ENCODE assay signal across 19 cellular contexts in genomic region chr5:95988094-95988493, GRCh38.
"Had no signal": no experiment of that assay in that cellular context is flagged by ENCODE, and none has a peak within 500 bp of the region (broad histone marks: within the 10 kb centered on the region; RNA-seq: fewer than 3 reads in every experiment).

No MANE protein-coding gene starts in this region.

- H3K4me3 Mint-ChIP-seq: activated CD4-positive, alpha-beta T cell treated with anti-CD3 and anti-CD28 coated beads for 36 hours; activated naive CD4-positive, alpha-beta T cell treated with anti-CD3 and anti-CD28 coated beads, Interleukin-2, amount 50 U/mL, for 24 hours; stimulated activated effector memory CD8-positive, alpha-beta T cell treated with anti-CD3 and anti-CD28 coated beads, Interleukin-12 subunit alpha, Interleukin-12 subunit beta, amount 100 ng/mL, for 72 hours; T-helper 1 cell treated with Interleukin-12 subunit alpha and Interleukin-12 subunit beta and Interleukin-4 antibody, amounts not matched to agents 30 μg/mL and 1 μg/mL, for 36 hours had no signal

- H3K4me2 ChIP-seq: smooth muscle cell had no signal

- H3K9me3 ChIP-seq: adrenal gland, left lung, psoas muscle, thoracic aorta, upper lobe of right lung had no signal

- H3K27ac ChIP-seq: adrenal gland, epithelial cell of prostate, left lung, psoas muscle, upper lobe of right lung, WERI-Rb-1 had no signal

- H3K27ac Mint-ChIP-seq: activated CD4-positive, alpha-beta T cell treated with anti-CD3 and anti-CD28 coated beads for 36 hours; activated naive CD4-positive, alpha-beta T cell treated with anti-CD3 and anti-CD28 coated beads, Interleukin-2, amount 50 U/mL, for 24 hours; stimulated activated effector memory CD8-positive, alpha-beta T cell treated with anti-CD3 and anti-CD28 coated beads, Interleukin-12 subunit alpha, Interleukin-12 subunit beta, amount 100 ng/mL, for 72 hours; T-helper 1 cell treated with Interleukin-12 subunit alpha and Interleukin-12 subunit beta and Interleukin-4 antibody, amounts not matched to agents 30 μg/mL and 1 μg/mL, for 36 hours had no signal

- DNase-seq: activated CD4-positive, alpha-beta T cell treated with anti-CD3 and anti-CD28 coated beads for 36 hours; activated CD4-positive, alpha-beta T cell treated with anti-CD3 and anti-CD28 coated beads, Interleukin-2, amount 50 U/mL, for 48 hours; activated gamma-delta T cell; adrenal gland; dermis blood vessel endothelial cell; foreskin fibroblast; left lung; mammary epithelial cell; psoas muscle; stimulated activated CD4-positive, alpha-beta T cell treated with anti-CD3 and anti-CD28 coated beads, Interleukin-4, amount 100 ng/mL, for 1 hour; upper lobe of right lung; WERI-Rb-1 had no signal

- ATAC-seq: activated CD4-positive, alpha-beta T cell treated with anti-CD3 and anti-CD28 coated beads for 36 hours; left lung; psoas muscle; sciatic nerve; stimulated activated effector memory CD8-positive, alpha-beta T cell treated with anti-CD3 and anti-CD28 coated beads, Interleukin-12 subunit alpha, Interleukin-12 subunit beta, amount 100 ng/mL, for 72 hours; upper lobe of right lung had no signal

- H3K27me3 ChIP-seq: adrenal gland, left lung, upper lobe of right lung had no signal

- H3K36me3 Mint-ChIP-seq: activated naive CD4-positive, alpha-beta T cell treated with anti-CD3 and anti-CD28 coated beads, Interleukin-2, amount 50 U/mL, for 24 hours; stimulated activated effector memory CD8-positive, alpha-beta T cell treated with anti-CD3 and anti-CD28 coated beads, Interleukin-12 subunit alpha, Interleukin-12 subunit beta, amount 100 ng/mL, for 72 hours had no signal

- H3K4me1 ChIP-seq: adrenal gland, left lung, upper lobe of right lung had no signal

- H3K9me3 Mint-ChIP-seq: activated naive CD4-positive, alpha-beta T cell treated with anti-CD3 and anti-CD28 coated beads, Interleukin-2, amount 50 U/mL, for 24 hours; stimulated activated effector memory CD8-positive, alpha-beta T cell treated with anti-CD3 and anti-CD28 coated beads, Interleukin-12 subunit alpha, Interleukin-12 subunit beta, amount 100 ng/mL, for 72 hours; T-helper 1 cell treated with Interleukin-12 subunit alpha and Interleukin-12 subunit beta and Interleukin-4 antibody, amounts not matched to agents 30 μg/mL and 1 μg/mL, for 36 hours had no signal

- H3K4me1 Mint-ChIP-seq: activated CD4-positive, alpha-beta T cell treated with anti-CD3 and anti-CD28 coated beads for 36 hours; activated naive CD4-positive, alpha-beta T cell treated with anti-CD3 and anti-CD28 coated beads, Interleukin-2, amount 50 U/mL, for 24 hours; stimulated activated effector memory CD8-positive, alpha-beta T cell treated with anti-CD3 and anti-CD28 coated beads, Interleukin-12 subunit alpha, Interleukin-12 subunit beta, amount 100 ng/mL, for 72 hours had no signal

- H3K36me3 ChIP-seq: adrenal gland, left lung, thoracic aorta, upper lobe of right lung, WERI-Rb-1 had no signal

- H3K27me3 Mint-ChIP-seq: activated naive CD4-positive, alpha-beta T cell treated with anti-CD3 and anti-CD28 coated beads, Interleukin-2, amount 50 U/mL, for 24 hours had no signal

- H3K4me3 ChIP-seq: adrenal gland, left lung, psoas muscle, smooth muscle cell, thoracic aorta, upper lobe of right lung had no signal
